Comparison of ENCODE assay signal across 11 cellular contexts in the genomic region with DNA sequence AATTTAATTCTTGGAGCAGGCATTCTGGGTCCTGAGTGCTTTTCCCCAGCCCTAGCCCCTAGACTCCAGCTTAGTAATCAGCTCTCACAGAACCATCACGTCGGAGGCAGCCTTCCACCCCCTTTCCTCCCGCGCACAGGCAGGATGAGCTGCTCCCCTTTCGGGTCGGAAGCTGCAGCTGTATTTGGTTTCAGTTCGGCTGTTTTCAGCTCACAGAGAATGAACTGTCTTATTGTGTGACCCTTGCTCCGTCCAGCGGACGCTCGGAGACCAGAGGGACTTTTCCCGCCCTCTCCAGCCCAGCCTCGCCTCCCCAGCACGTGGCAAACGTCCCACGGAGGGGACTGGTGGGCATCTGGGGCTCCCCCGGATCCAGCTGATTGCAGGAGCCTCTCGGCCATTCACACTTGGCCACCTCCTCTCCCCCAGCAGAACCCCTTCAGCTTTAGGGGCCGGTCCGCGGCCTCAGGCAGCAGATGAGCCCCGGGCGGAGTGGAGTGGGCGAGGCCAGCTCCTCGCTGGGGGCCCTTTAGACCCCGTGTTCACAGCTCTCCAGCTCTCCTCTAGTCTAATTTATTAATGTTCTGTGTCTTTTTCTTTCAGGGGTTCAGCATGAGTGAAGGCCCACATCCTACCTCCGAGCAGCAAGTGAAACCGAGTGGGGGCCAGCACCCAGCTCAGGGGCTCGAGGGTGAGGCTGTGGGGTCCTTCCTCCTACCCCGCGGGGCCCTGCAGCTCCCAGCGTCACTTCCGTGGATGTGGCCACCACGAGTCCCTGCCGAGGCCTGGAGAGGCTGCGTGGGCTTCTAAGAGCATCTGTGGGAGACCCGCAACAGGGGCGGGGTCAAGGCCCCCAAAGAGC. TPM values are rescaled to one million over a fixed set of nuclear protein-coding genes. Genes with fewer than 3 reads are reported as not detected.
DNase-seq lines count a peak whose midpoint lies in the region; ATAC-seq and TF ChIP-seq lines count a peak whose summit lies in the region.
"Had no signal": no experiment of that assay in that cellular context is flagged by ENCODE, and none has a peak within 500 bp of the region (broad histone marks: within the 10 kb centered on the region; RNA-seq: fewer than 3 reads in every experiment).

No MANE protein-coding gene starts in this region.

- intact Hi-C loops in dendritic cell treated with granulocyte-macrophage colony-stimulating factor and Interleukin-4, amounts not matched to agents 40 ng/mL and 50 ng/mL, for 4 days (cut with micrococcal nuclease), result no loop called here
- intact Hi-C loops in PC-9 (cut with micrococcal nuclease; ENCODE audit: unreplicated experiment), result no loop called here

- no peaks in the 10 kb centered on the region for H3K9me2 ChIP-seq in PC-9 (ENCODE audit: insufficient read depth)

- H3K4me1 Mint-ChIP-seq in CD4-positive, CD25-positive, alpha-beta regulatory T cell, result peaks cover 0 to 13% (median 1%) of the 10 kb centered on the region in 4 donors
- H3K4me1 Mint-ChIP-seq in IgD-negative memory B cell (peaks cover 5 to 25% (median 12%) of the 10 kb centered on the region in 3 donors), neural crest cell (peaks cover 23% of the 10 kb centered on the region)
- H3K4me1 Mint-ChIP-seq in dendritic cell treated with granulocyte-macrophage colony-stimulating factor and Interleukin-4, amounts not matched to agents 40 ng/mL and 50 ng/mL, for 4 days (ENCODE audit: low read depth), result peaks cover 27% of the 10 kb centered on the region

- H3K27ac ChIP-seq in CD4-positive, CD25-positive, alpha-beta regulatory T cell (ENCODE audit: insufficient read depth, low read length, poor library complexity, severe bottlenecking), result no peak overlapping the region
- H3K27ac ChIP-seq in PC-9, result no peak overlapping the region

- H3K4me3 ChIP-seq in CD4-positive, CD25-positive, alpha-beta regulatory T cell (ENCODE audit: low read depth, low read length), result no peak overlapping the region
- H3K4me3 ChIP-seq in PC-9, result no peak overlapping the region

- no peaks in the 10 kb centered on the region for H3K9me3 Mint-ChIP-seq in CD4-positive, CD25-positive, alpha-beta regulatory T cell
- H3K9me3 Mint-ChIP-seq in IgD-negative memory B cell (no peaks in the 10 kb centered on the region), neural crest cell (peaks cover 3% of the 10 kb centered on the region)
- H3K9me3 Mint-ChIP-seq in dendritic cell treated with granulocyte-macrophage colony-stimulating factor and Interleukin-4, amounts not matched to agents 40 ng/mL and 50 ng/mL, for 4 days, result no peaks in the 10 kb centered on the region

- H4K20me1 ChIP-seq in PC-9 (ENCODE audit: insufficient read depth), result no peaks in the 10 kb centered on the region

- peak overlapping the region in 3 of 4 donors; percentile 15 to 82 (median 78) for H3K4me3 Mint-ChIP-seq in CD4-positive, CD25-positive, alpha-beta regulatory T cell
- peak overlapping the region; percentile 73 to 89 (median 84) for H3K4me3 Mint-ChIP-seq in IgD-negative memory B cell
- H3K4me3 Mint-ChIP-seq in dendritic cell treated with granulocyte-macrophage colony-stimulating factor and Interleukin-4, amounts not matched to agents 40 ng/mL and 50 ng/mL, for 4 days, result peak overlapping the region; percentile 66
- peak overlapping the region; percentile 61 for H3K4me3 Mint-ChIP-seq in neural crest cell

- peaks cover 34% of the 10 kb centered on the region for H3K27me3 Mint-ChIP-seq in CD4-positive, CD25-positive, alpha-beta regulatory T cell
- H3K27me3 Mint-ChIP-seq in IgD-negative memory B cell (peaks cover 21% of the 10 kb centered on the region), neural crest cell (ENCODE audit: low read depth) (peaks cover 38% of the 10 kb centered on the region)
- H3K27me3 Mint-ChIP-seq in dendritic cell treated with granulocyte-macrophage colony-stimulating factor and Interleukin-4, amounts not matched to agents 40 ng/mL and 50 ng/mL, for 4 days, result peaks cover 83% of the 10 kb centered on the region

- H3K79me2 ChIP-seq in PC-9 (ENCODE audit: low read depth), result no peaks in the 10 kb centered on the region

- no peak overlapping the region for H3K4me2 ChIP-seq in PC-9

- H3F3A ChIP-seq in PC-9 (ENCODE audit: insufficient read depth, low read depth), result no peaks in the 10 kb centered on the region

- no peaks in the 10 kb centered on the region for H3K9me3 ChIP-seq in CD4-positive, CD25-positive, alpha-beta regulatory T cell (ENCODE audit: control insufficient read depth in 2 of 2, low read length in 2 of 2)
- H3K9me3 ChIP-seq in PC-9 (ENCODE audit: insufficient read depth, low read depth), result no peaks in the 10 kb centered on the region

- DNase-seq in CD4-positive, CD25-positive, alpha-beta regulatory T cell, result peak in 1 of 3 donors; percentile 54
- DNase-seq in neural crest cell (ENCODE audit: low read depth, low spot score) (no peak), PC-9 (no peak)

- no peaks in the 10 kb centered on the region for H3K36me3 ChIP-seq in CD4-positive, CD25-positive, alpha-beta regulatory T cell (ENCODE audit: control insufficient read depth, insufficient read depth, low read length)
- H3K36me3 ChIP-seq in PC-9 (ENCODE audit: low read depth), result no peaks in the 10 kb centered on the region

- POLR2A ChIA-PET in PC-9 (lab: Charles Lee; ENCODE audit: unreplicated experiment), result no interaction called here

- no peak overlapping the region for H3K27ac Mint-ChIP-seq in CD4-positive, CD25-positive, alpha-beta regulatory T cell
- H3K27ac Mint-ChIP-seq in IgD-negative memory B cell, result peak overlapping the region in 1 of 3 donors; percentile 47
- H3K27ac Mint-ChIP-seq in dendritic cell treated with granulocyte-macrophage colony-stimulating factor and Interleukin-4, amounts not matched to agents 40 ng/mL and 50 ng/mL, for 4 days, result peak overlapping the region; percentile 52
- H3K27ac Mint-ChIP-seq in neural crest cell (ENCODE audit: unreplicated experiment), result no peak overlapping the region

- no peaks in the 10 kb centered on the region for H3K27me3 ChIP-seq in CD4-positive, CD25-positive, alpha-beta regulatory T cell (ENCODE audit: control insufficient read depth, insufficient read depth, low read length)
- H3K27me3 ChIP-seq in PC-9 (ENCODE audit: insufficient read depth, low read depth), result no peaks in the 10 kb centered on the region

- CTCF ChIA-PET in PC-9 (lab: Charles Lee), result interaction anchor here (0.9 kb wide), 1 partner anchor 43 kb away, joined by 3 read pairs; no protein-coding TSS in a partner anchor

- H3K36me3 Mint-ChIP-seq in CD4-positive, CD25-positive, alpha-beta regulatory T cell, result no peaks in the 10 kb centered on the region
- H3K36me3 Mint-ChIP-seq in IgD-negative memory B cell, result no peaks in the 10 kb centered on the region
- H3K36me3 Mint-ChIP-seq in dendritic cell treated with granulocyte-macrophage colony-stimulating factor and Interleukin-4, amounts not matched to agents 40 ng/mL and 50 ng/mL, for 4 days (ENCODE audit: low read depth), result no peaks in the 10 kb centered on the region
- H3K36me3 Mint-ChIP-seq in neural crest cell (ENCODE audit: low read depth), result no peaks in the 10 kb centered on the region

- TF ChIP-seq CTCF in neural crest cell (conservative IDR thresholded peaks at IDR 0.05), result no peak
- no peak for TF ChIP-seq CTCF in PC-9 (conservative IDR thresholded peaks at IDR 0.05)

- H3K4me1 ChIP-seq in CD4-positive, CD25-positive, alpha-beta regulatory T cell (ENCODE audit: control insufficient read depth, insufficient read depth, low read length, poor library complexity, severe bottlenecking), result peaks cover 19% of the 10 kb centered on the region
- no peaks in the 10 kb centered on the region for H3K4me1 ChIP-seq in PC-9 (replicated peaks; ENCODE audit: insufficient read depth)

- BruUV-seq in PC-9 (replicated peaks; lab: Mats Ljungman, UMichigan), result no TSS peak

- ATAC-seq in CD4-positive, CD25-positive, alpha-beta regulatory T cell (ENCODE audit: low read depth in 2 of 2), result peak in 1 of 2 donors; percentile 46
- ATAC-seq in HG02981 (IDR thresholded peaks at IDR 0.05; ENCODE audit: unreplicated experiment) (no peak), HG03442 (IDR thresholded peaks at IDR 0.05; ENCODE audit: unreplicated experiment) (no peak), GM21526 (IDR thresholded peaks at IDR 0.05; ENCODE audit: low FRiP score, unreplicated experiment) (no peak)
- ATAC-seq: HCT116 had no signal

- H2AFZ ChIP-seq in PC-9, result no peak overlapping the region

RNA-seq across cellular contexts. Expression of a gene that starts 0.9 kb away (rescaled TPM):
- total RNA-seq in CD4-positive, CD25-positive, alpha-beta regulatory T cell, result not detected
- polyA plus RNA-seq in CD4-positive, CD25-positive, alpha-beta regulatory T cell, result not detected
- not detected for polyA plus RNA-seq in IgD-negative memory B cell
- total RNA-seq in neural crest cell (not detected in 2 replicates), PC-9 (2021) (not detected in 2 replicates)
- total RNA-seq: bronchial epithelial cell, subcutaneous adipose tissue had no signal

RNA-seq across cellular contexts. Expression of a gene that starts 11.7 kb away (rescaled TPM):
- not detected for total RNA-seq in CD4-positive, CD25-positive, alpha-beta regulatory T cell
- not detected for polyA plus RNA-seq in CD4-positive, CD25-positive, alpha-beta regulatory T cell
- polyA plus RNA-seq in IgD-negative memory B cell, result 0.36 TPM
- 0.20 and 0.23 TPM in 2 replicates for total RNA-seq in neural crest cell
- 0.24 and 0.28 TPM in 2 replicates for total RNA-seq in PC-9 (2021)
- total RNA-seq: bronchial epithelial cell, subcutaneous adipose tissue had no signal

RNA-seq across cellular contexts. Expression of a gene that starts 37.1 kb away (rescaled TPM):
- 0.52 TPM for total RNA-seq in CD4-positive, CD25-positive, alpha-beta regulatory T cell
- polyA plus RNA-seq in CD4-positive, CD25-positive, alpha-beta regulatory T cell, result under 1 TPM; 0.38 to 0.91 (median 0.51) TPM
- 0.83 TPM for polyA plus RNA-seq in IgD-negative memory B cell
- total RNA-seq in neural crest cell, result not detected in 2 replicates
- total RNA-seq in PC-9 (2021), result 3.6 and 6.3 TPM in 2 replicates

RNA-seq across cellular contexts. Expression of a gene that starts 47.4 kb away (rescaled TPM):
- total RNA-seq in CD4-positive, CD25-positive, alpha-beta regulatory T cell, result 42.8 TPM
- 10 to 100 TPM in 3 of 4 donors, 1 to 10 TPM in 1; 9.7 to 13.0 (median 11.3) TPM for polyA plus RNA-seq in CD4-positive, CD25-positive, alpha-beta regulatory T cell
- 23.2 TPM for polyA plus RNA-seq in IgD-negative memory B cell
- total RNA-seq in neural crest cell, result 47.8 and 48.5 TPM in 2 replicates
- 30.0 and 35.9 TPM in 2 replicates for total RNA-seq in PC-9 (2021)

RNA-seq across cellular contexts. Expression of a gene that starts 47.7 kb away (rescaled TPM):
- total RNA-seq in CD4-positive, CD25-positive, alpha-beta regulatory T cell, result 13.9 TPM
- 10 to 100 TPM; 20.5 to 32.9 (median 24.6) TPM for polyA plus RNA-seq in CD4-positive, CD25-positive, alpha-beta regulatory T cell
- 33.2 TPM for polyA plus RNA-seq in IgD-negative memory B cell
- 33.3 and 35.6 TPM in 2 replicates for total RNA-seq in neural crest cell
- total RNA-seq in PC-9 (2021), result 26.6 and 32.9 TPM in 2 replicates
